24 cellular contexts compared by ENCODE assay signal in genomic region chr20:52454660-52455059, GRCh38.
DNase-seq lines count a peak whose midpoint lies in the region; ATAC-seq and TF ChIP-seq lines count a peak whose summit lies in the region.
"Had no signal": no experiment of that assay in that cellular context is flagged by ENCODE, and none has a peak within 500 bp of the region (broad histone marks: within the 10 kb centered on the region; RNA-seq: fewer than 3 reads in every experiment).

No MANE protein-coding gene starts in this region.

- DNase-seq in AG08395 (ENCODE audit: low spot score) (peak; percentile 60), HS-5 (ENCODE audit: low read depth) (peak; percentile 62), astrocyte of the hippocampus (ENCODE audit: low read depth, low spot score) (peak; percentile 71), left lung (peak in 1 of 2 donors; percentile 37), D341Med (ENCODE audit: low spot score) (no peak), OCI-M1 (lab: John Stamatoyannopoulos, UW) (no peak), NCI-H748 treated with DMSO at 0.1 percent for 48 hours (lab: John Stamatoyannopoulos, UW) (no peak)
- DNase-seq: activated CD4-positive, alpha-beta T cell treated with anti-CD3 and anti-CD28 coated beads, Interleukin-2, amount 50 U/mL, for 4 hours; activated gamma-delta T cell; amygdala; CD4-positive, CD25-positive, alpha-beta regulatory T cell; effector CD4-positive, alpha-beta T cell; kidney glomerular epithelial cell; mesendoderm; naive thymus-derived CD8-positive, alpha-beta T cell; NCI-H146; NCI-H2227 treated with DMSO at 0.1 percent for 48 hours; posterior cingulate gyrus; T-helper 2 cell; upper lobe of left lung had no signal

- no peaks in the 10 kb centered on the region for H3K36me3 ChIP-seq in left lung
- H3K36me3 ChIP-seq: esophagus muscularis mucosa, upper lobe of left lung had no signal

- peak; percentile 25 for ATAC-seq in left lung
- ATAC-seq in GM18867 (IDR thresholded peaks at IDR 0.05; ENCODE audit: unreplicated experiment): no peak
- ATAC-seq: A549; naive thymus-derived CD8-positive, alpha-beta T cell had no signal

- no peak overlapping the region for H3K4me3 ChIP-seq in left lung
- H3K4me3 ChIP-seq: A549, esophagus muscularis mucosa, upper lobe of left lung had no signal

- peaks cover 0 to 3% of the 10 kb centered on the region in 2 donors for H3K9me3 ChIP-seq in left lung
- H3K9me3 ChIP-seq: A549, esophagus muscularis mucosa, upper lobe of left lung had no signal

- intact Hi-C loops in left lung (cut with DNase I): no loop called here

- peak overlapping the region in 1 of 2 donors; percentile 2 for H3K27ac ChIP-seq in left lung
- H3K27ac ChIP-seq: A549, esophagus muscularis mucosa, upper lobe of left lung, VCaP had no signal

- no peak for TF ChIP-seq CTCF in left lung (IDR thresholded peaks at IDR 0.05)

- no peaks in the 10 kb centered on the region for H3K4me1 ChIP-seq in left lung
- H3K4me1 ChIP-seq: A549, esophagus muscularis mucosa, upper lobe of left lung had no signal

- no peaks in the 10 kb centered on the region for H3K27me3 ChIP-seq in left lung
- H3K27me3 ChIP-seq: esophagus muscularis mucosa, upper lobe of left lung had no signal

Comparison
In these comparisons a context has a peak if more than half of its experiments do, and no peak if none do; other contexts are left out.
1. DNase-seq: peak in AG08395 (single experiment), HS-5 (single experiment) and astrocyte of the hippocampus (single experiment); none in D341Med (single experiment), OCI-M1 (single experiment) and NCI-H748 treated with DMSO at 0.1 percent for 48 hours (single experiment).